20 cellular contexts compared by ENCODE assay signal in genomic region chr5:683619-684481, GRCh38.
A peak's percentile ranks its signal among the peaks of the same experiment; 100 is the strongest.
DNase-seq lines count a peak whose midpoint lies in the region; ATAC-seq lines count a peak whose summit lies in the region.
"Had no signal": no experiment of that assay in that cellular context is flagged by ENCODE, and none has a peak within 500 bp of the region (broad histone marks: within the 10 kb centered on the region; RNA-seq: fewer than 3 reads in every experiment).

No MANE protein-coding gene starts in this region.

- ATAC-seq in HG03139 (IDR thresholded peaks at IDR 0.05; ENCODE audit: unreplicated experiment) = no peak

- DNase-seq in activated naive CD4-positive, alpha-beta T cell treated with anti-CD3 and anti-CD28 coated beads, Interleukin-2, amount 10 ng/mL, durations not matched to agents 7 days and 5 days = peak; percentile 16
- no peak for DNase-seq in activated naive CD4-positive, alpha-beta T cell (lab: John Stamatoyannopoulos, UW)
- peak; percentile 40 for DNase-seq in activated CD8-positive, alpha-beta memory T cell treated with anti-CD3 and anti-CD28 coated beads, Interleukin-2, amount 50 U/mL, for 48 hours
- DNase-seq in islet precursor cell (peak; percentile 47), substantia nigra (lab: John Stamatoyannopoulos, UW) (peak in 1 of 49 donors; percentile 40), putamen (ENCODE audit: low spot score) (no peak), HPDE6-E6E7 (ENCODE audit: extremely low spot score) (no peak)
- DNase-seq: activated CD4-positive, CD25-positive, alpha-beta regulatory T cell; activated T-cell treated with anti-CD3 and anti-CD28 coated beads, Interleukin-2, amount 50 U/mL, for 48 hours; colonic mucosa; esophagus squamous epithelium; hippocampal formation; NCI-H2029; NCI-H774; RPMI8226; stimulated activated CD4-positive, alpha-beta T cell treated with anti-CD3 and anti-CD28 coated beads, Interleukin-4, amount 100 ng/mL, for 4 hours; T-helper 1 cell had no signal

- H3K27ac Mint-ChIP-seq in activated naive CD4-positive, alpha-beta T cell treated with anti-CD3 and anti-CD28 coated beads, Interleukin-2, amount 10 ng/mL, durations not matched to agents 7 days and 5 days = no peak overlapping the region

- CTCF ChIA-PET in activated naive CD4-positive, alpha-beta T cell treated with anti-CD3 and anti-CD28 coated beads, Interleukin-2, amount 10 ng/mL, durations not matched to agents 7 days and 5 days (lab: Charles Lee) = no interaction called here

- peaks cover 5% of the 10 kb centered on the region for H3K27me3 Mint-ChIP-seq in activated naive CD4-positive, alpha-beta T cell treated with anti-CD3 and anti-CD28 coated beads, Interleukin-2, amount 10 ng/mL, durations not matched to agents 7 days and 5 days

- no peaks in the 10 kb centered on the region for H3K4me1 Mint-ChIP-seq in activated naive CD4-positive, alpha-beta T cell treated with anti-CD3 and anti-CD28 coated beads, Interleukin-2, amount 10 ng/mL, durations not matched to agents 7 days and 5 days
- H3K4me1 Mint-ChIP-seq: neural crest cell had no signal

- no peaks in the 10 kb centered on the region for H3K36me3 Mint-ChIP-seq in activated naive CD4-positive, alpha-beta T cell treated with anti-CD3 and anti-CD28 coated beads, Interleukin-2, amount 10 ng/mL, durations not matched to agents 7 days and 5 days

- H3K4me3 Mint-ChIP-seq in activated naive CD4-positive, alpha-beta T cell treated with anti-CD3 and anti-CD28 coated beads, Interleukin-2, amount 10 ng/mL, durations not matched to agents 7 days and 5 days = no peak overlapping the region

- no peaks in the 10 kb centered on the region for H3K9me3 Mint-ChIP-seq in activated naive CD4-positive, alpha-beta T cell treated with anti-CD3 and anti-CD28 coated beads, Interleukin-2, amount 10 ng/mL, durations not matched to agents 7 days and 5 days
- H3K9me3 Mint-ChIP-seq: neural crest cell had no signal

- peak overlapping the region; percentile 72 for H3K27ac ChIP-seq in substantia nigra (ENCODE audit: low read depth, low read length, poor library complexity, severe bottlenecking)
- H3K27ac ChIP-seq: ascending aorta, colonic mucosa, esophagus squamous epithelium had no signal

Comparison
In these comparisons a context has a peak if more than half of its experiments do, and no peak if none do; other contexts are left out.
1. DNase-seq: peak in activated naive CD4-positive, alpha-beta T cell treated with anti-CD3 and anti-CD28 coated beads, Interleukin-2, amount 10 ng/mL, durations not matched to agents 7 days and 5 days (single experiment), activated CD8-positive, alpha-beta memory T cell treated with anti-CD3 and anti-CD28 coated beads, Interleukin-2, amount 50 U/mL, for 48 hours (single experiment) and islet precursor cell (single experiment); none in activated naive CD4-positive, alpha-beta T cell (0 of 4), putamen (single experiment) and HPDE6-E6E7 (single experiment).